ENCODE assay signal across 17 cellular contexts in the genomic region with DNA sequence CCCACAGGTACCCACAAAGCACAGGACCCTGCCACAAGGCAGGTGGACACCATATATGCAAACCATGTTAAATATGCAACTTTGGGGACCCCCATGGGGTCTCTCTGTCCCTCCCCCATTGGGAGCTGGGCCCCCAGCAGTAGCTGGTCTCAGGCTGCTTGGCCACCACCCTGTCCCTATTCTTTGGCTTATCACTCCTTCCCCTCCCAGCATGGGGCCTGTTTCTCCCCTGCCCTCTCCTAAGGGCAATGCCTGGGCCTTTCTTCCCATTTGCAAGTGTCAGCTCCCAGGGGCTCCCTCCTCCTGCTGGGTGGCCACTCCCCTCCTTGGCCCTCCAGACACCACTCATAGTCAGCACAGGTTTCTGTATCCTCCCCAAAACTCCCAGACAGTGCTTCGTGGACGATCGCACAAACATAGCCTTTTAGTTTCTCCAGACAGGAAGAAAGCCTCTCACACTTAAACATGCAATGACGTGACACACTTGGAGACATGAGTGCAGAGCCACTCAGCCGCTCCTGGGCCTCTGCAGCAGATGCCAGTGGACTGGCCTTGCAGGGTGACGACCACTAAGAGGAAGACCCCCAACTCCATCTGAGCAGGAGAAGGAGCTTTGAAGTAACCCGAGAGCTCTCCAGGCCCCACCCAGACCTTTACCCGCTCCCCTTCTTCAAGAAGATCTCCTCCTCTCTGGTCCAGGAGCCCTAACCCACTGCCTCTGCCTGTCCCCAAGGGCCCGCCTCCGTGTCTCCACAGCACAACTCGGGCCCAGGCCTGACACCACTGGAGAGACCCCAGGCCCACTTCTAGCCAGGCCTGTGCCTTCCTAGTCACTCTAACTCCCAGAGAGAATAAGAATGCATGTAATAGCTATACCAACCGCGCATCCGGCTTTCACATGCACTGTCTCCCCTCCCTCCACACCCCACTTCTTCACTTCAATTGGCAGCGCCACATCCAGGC.
"Had no signal": no experiment of that assay in that cellular context is flagged by ENCODE, and none has a peak within 500 bp of the region (broad histone marks: within the 10 kb centered on the region; RNA-seq: fewer than 3 reads in every experiment).

No MANE protein-coding gene starts in this region.

- H3K9me3 Mint-ChIP-seq: effector memory CD8-positive, alpha-beta T cell had no signal

- H3K27me3 Mint-ChIP-seq: effector memory CD8-positive, alpha-beta T cell had no signal

- H3K27ac ChIP-seq: neutrophil had no signal

- H3K4me3 Mint-ChIP-seq: brain; dendritic cell treated with granulocyte-macrophage colony-stimulating factor and Interleukin-4, amounts not matched to agents 40 ng/mL and 50 ng/mL, for 4 days; effector memory CD8-positive, alpha-beta T cell; stimulated activated memory B cell treated with anti-CD40 and anti-IgM and Interleukin-4, amounts not matched to agents 10 μg/mL and 1 μg/mL and 100 μg/mL, for 72 hours had no signal

- ATAC-seq: effector memory CD8-positive, alpha-beta T cell; left lobe of liver; stimulated activated memory B cell treated with anti-CD40 and anti-IgM and Interleukin-4, amounts not matched to agents 10 μg/mL and 1 μg/mL and 100 μg/mL, for 72 hours had no signal

- FAIRE-seq: small intestine had no signal

- H3K36me3 Mint-ChIP-seq: brain had no signal

- H3K36me3 ChIP-seq: neutrophil had no signal

- H3K9me3 ChIP-seq: neutrophil had no signal

- H3K27ac Mint-ChIP-seq: dendritic cell treated with granulocyte-macrophage colony-stimulating factor and Interleukin-4, amounts not matched to agents 40 ng/mL and 50 ng/mL, for 4 days; effector memory CD8-positive, alpha-beta T cell; stimulated activated memory B cell treated with anti-CD40 and anti-IgM and Interleukin-4, amounts not matched to agents 10 μg/mL and 1 μg/mL and 100 μg/mL, for 72 hours had no signal

- H3K4me1 Mint-ChIP-seq: stimulated activated memory B cell treated with anti-CD40 and anti-IgM and Interleukin-4, amounts not matched to agents 10 μg/mL and 1 μg/mL and 100 μg/mL, for 72 hours had no signal

- DNase-seq: activated CD4-positive, alpha-beta T cell treated with anti-CD3 and anti-CD28 coated beads, Interleukin-2, amount 50 U/mL, for 48 hours; activated CD4-positive, CD25-positive, alpha-beta regulatory T cell; activated CD8-positive, alpha-beta memory T cell treated with anti-CD3 and anti-CD28 coated beads, Interleukin-2, amount 50 U/mL, for 4 hours; activated naive CD4-positive, alpha-beta T cell; amniotic stem cell; effector memory CD8-positive, alpha-beta T cell; erythroblast; hypothalamus; mesendoderm; right cardiac atrium; small intestine; trophoblast cell had no signal
